Comparison of ENCODE assay signal across 8 cellular contexts in the genomic region with DNA sequence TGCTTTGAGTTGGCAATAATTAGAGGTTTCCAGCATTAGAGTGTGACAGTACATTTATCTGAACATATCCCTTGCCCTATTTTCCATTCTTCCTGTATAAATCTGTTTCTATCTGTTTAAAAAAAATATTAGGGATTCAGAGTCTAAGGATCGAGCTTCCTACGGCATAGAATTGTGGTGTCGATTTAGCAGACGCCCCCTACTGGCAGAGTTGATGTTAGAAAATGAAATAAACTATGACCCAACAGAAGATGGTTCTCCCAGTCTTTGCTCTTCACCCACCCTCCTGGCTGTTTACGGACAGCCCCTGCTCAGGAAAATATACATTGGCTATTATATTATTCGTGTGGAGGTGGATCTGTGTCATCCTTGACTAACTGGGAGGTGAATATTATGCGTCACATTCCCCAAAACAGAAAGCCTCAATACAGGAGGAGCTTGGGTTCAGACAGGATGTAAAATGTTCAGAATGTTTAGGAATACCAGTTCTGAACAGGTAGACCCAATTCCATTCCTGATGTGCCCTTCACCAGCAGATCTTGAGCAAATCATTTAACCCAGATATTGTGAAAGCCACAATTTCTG. TPM values are rescaled to one million over a fixed set of nuclear protein-coding genes. Genes with fewer than 3 reads are reported as not detected.
DNase-seq lines count a peak whose midpoint lies in the region; ATAC-seq and TF ChIP-seq lines count a peak whose summit lies in the region.

No MANE protein-coding gene starts in this region.

- no peaks in the 10 kb centered on the region for H4K20me1 ChIP-seq in PC-3 (ENCODE audit: low read length)

- POLR2A ChIA-PET in PC-3 (lab: Charles Lee; ENCODE audit: unreplicated experiment), result no interaction called here

- no peak overlapping the region for H3K4me2 ChIP-seq in PC-3 (ENCODE audit: low read length)

- H3K79me2 ChIP-seq in PC-3 (ENCODE audit: low read length), result no peaks in the 10 kb centered on the region

- H3K9me3 ChIP-seq in PC-3 (ENCODE audit: low read length) (no peaks in the 10 kb centered on the region), adipocyte (ENCODE audit: control insufficient read depth, low read length) (no peaks in the 10 kb centered on the region)

- no peak overlapping the region for H3K4me3 ChIP-seq in PC-3 (ENCODE audit: low read length)
- no peak overlapping the region for H3K4me3 ChIP-seq in adipocyte (ENCODE audit: low read length)

- H3K27me3 ChIP-seq in PC-3 (ENCODE audit: low read length), result no peaks in the 10 kb centered on the region
- no peaks in the 10 kb centered on the region for H3K27me3 ChIP-seq in adipocyte (replicated peaks; ENCODE audit: control insufficient read depth, insufficient read depth, low read length)

- H3K9ac ChIP-seq in PC-3 (ENCODE audit: low read length) (no peak overlapping the region), adipocyte (ENCODE audit: low read length) (no peak overlapping the region)

- H3K27ac ChIP-seq in 22Rv1 (no peak overlapping the region), PC-3 (ENCODE audit: low read length) (no peak overlapping the region)

- no peaks in the 10 kb centered on the region for H3K9me2 ChIP-seq in PC-3 (replicated peaks; ENCODE audit: low read length)

- H2AFZ ChIP-seq in PC-3 (ENCODE audit: low read length), result peak overlapping the region; percentile 35

- H3K4me1 ChIP-seq in PC-3 (ENCODE audit: insufficient read depth, low read length) (no peaks in the 10 kb centered on the region), adipocyte (ENCODE audit: control insufficient read depth, insufficient read depth, low read length) (no peaks in the 10 kb centered on the region)

- intact Hi-C loops in PC-3 (cut with micrococcal nuclease), result loop anchor here (1.0 kb wide), 1 partner anchor 34 kb away; no protein-coding TSS in a partner anchor

- DNase-seq in Daoy (ENCODE audit: low read depth) (peak; percentile 12), PC-3 (peak; percentile 67), adipocyte (ENCODE audit: low read depth) (peak; percentile 58), inferior parietal cortex (ENCODE audit: extremely low spot score) (peak; percentile 73)
- peak; percentile 62 for DNase-seq in stimulated activated naive CD8-positive, alpha-beta T cell treated with anti-CD3 and anti-CD28 coated beads, Interleukin-15, Interleukin-2, amounts not matched to agents 100 U/mL and 50 U/mL, for 24 hours

- no peaks in the 10 kb centered on the region for H3K36me3 ChIP-seq in PC-3 (ENCODE audit: low read depth, low read length)
- no peaks in the 10 kb centered on the region for H3K36me3 ChIP-seq in adipocyte (ENCODE audit: control insufficient read depth, insufficient read depth, low read length, severe bottlenecking)

- BruUV-seq in PC-3 (replicated peaks; lab: Mats Ljungman, UMichigan), result no TSS peak

- H3F3A ChIP-seq in PC-3 (ENCODE audit: low read length, unreplicated experiment), result no peaks in the 10 kb centered on the region

- CTCF ChIA-PET in PC-3 (lab: Charles Lee), result interaction anchor here (0.6 to 2.2 kb wide), 5 partner anchors 9 to 681 kb away, joined by 3 to 18 read pairs (median 4); no protein-coding TSS in a partner anchor

- TF ChIP-seq CTCF in 22Rv1 (IDR thresholded peaks at IDR 0.05) (peak; percentile 74), PC-3 (conservative IDR thresholded peaks at IDR 0.05; ENCODE audit: low read depth, low read length) (peak; percentile 89)

- ATAC-seq in HG02798 (IDR thresholded peaks at IDR 0.05; ENCODE audit: poor library complexity, unreplicated experiment) (peak; percentile 81), PC-3 (peak; percentile 75), HG02884 (IDR thresholded peaks at IDR 0.05; ENCODE audit: unreplicated experiment) (no peak)
- peak; percentile 12 for ATAC-seq in stimulated activated naive CD8-positive, alpha-beta T cell treated with anti-CD3 and anti-CD28 coated beads, Interleukin-15, Interleukin-2, amounts not matched to agents 100 U/mL and 50 U/mL, for 24 hours

RNA-seq across cellular contexts. Expression of a gene that starts 10.6 kb away (rescaled TPM):
- 0.29 TPM in 1 of 2 replicates, not detected in the other for total RNA-seq in Daoy (2014; rRNA removed; shearing (Covaris generic))
- total RNA-seq in PC-3 (2014; rRNA removed), result not detected in 2 replicates

Comparison
In these comparisons a context has a peak if more than half of its experiments do, and no peak if none do; other contexts are left out.
1. DNase-seq: peak in every context shown above with its lines; median percentile 73 in inferior parietal cortex; 67 in PC-3; 62 in stimulated activated naive CD8-positive, alpha-beta T cell treated with anti-CD3 and anti-CD28 coated beads, Interleukin-15, Interleukin-2, amounts not matched to agents 100 U/mL and 50 U/mL, for 24 hours; 58 in adipocyte; 12 in Daoy.